Comparison of ENCODE assay signal across 13 cellular contexts in genomic region chr5:82749453-82749852, GRCh38.
DNase-seq lines count a peak whose midpoint lies in the region; ATAC-seq and TF ChIP-seq lines count a peak whose summit lies in the region.
"Had no signal": no experiment of that assay in that cellular context is flagged by ENCODE, and none has a peak within 500 bp of the region (broad histone marks: within the 10 kb centered on the region; RNA-seq: fewer than 3 reads in every experiment).

No MANE protein-coding gene starts in this region.

- no peak for DNase-seq in Right ventricle myocardium inferior (ENCODE audit: missing footprints)
- DNase-seq in cardiac septum (ENCODE audit: low spot score), result no peak
- no peak for DNase-seq in SK-N-MC (ENCODE audit: low read depth, low spot score)
- no peak for DNase-seq in left ventricle myocardium inferior
- no peak for DNase-seq in COLO668 (lab: John Stamatoyannopoulos, UW; ENCODE audit: unreplicated experiment)
- DNase-seq in activated CD4-positive, alpha-beta memory T cell treated with anti-CD3 and anti-CD28 coated beads, Interleukin-2, amount 10 ng/mL, durations not matched to agents 7 days and 5 days, result no peak
- DNase-seq: effector memory CD8-positive, alpha-beta T cell; NCI-H82; nephron progenitor cell; T-helper 1 cell had no signal

- no peaks in the 10 kb centered on the region for H3K36me3 ChIP-seq in SK-N-MC (ENCODE audit: insufficient read depth, low read length)
- H3K36me3 ChIP-seq in left ventricle myocardium inferior, result no peaks in the 10 kb centered on the region

- H3K36me3 Mint-ChIP-seq in activated CD4-positive, alpha-beta memory T cell treated with anti-CD3 and anti-CD28 coated beads, Interleukin-2, amount 10 ng/mL, durations not matched to agents 7 days and 5 days (ENCODE audit: low read depth), result no peaks in the 10 kb centered on the region
- H3K36me3 Mint-ChIP-seq: activated naive CD4-positive, alpha-beta T cell treated with anti-CD3 and anti-CD28 coated beads, Interleukin-2, amount 50 U/mL, for 72 hours had no signal

- ATAC-seq in Right ventricle myocardium inferior, result peak; percentile 68
- no peak for ATAC-seq in HG03378 (IDR thresholded peaks at IDR 0.05; ENCODE audit: unreplicated experiment)
- no peak for ATAC-seq in GM19035 (IDR thresholded peaks at IDR 0.05; ENCODE audit: unreplicated experiment)
- ATAC-seq: activated naive CD4-positive, alpha-beta T cell treated with anti-CD3 and anti-CD28 coated beads, Interleukin-2, amount 50 U/mL, for 72 hours; effector memory CD8-positive, alpha-beta T cell had no signal

- H3K4me1 Mint-ChIP-seq in activated CD4-positive, alpha-beta memory T cell treated with anti-CD3 and anti-CD28 coated beads, Interleukin-2, amount 10 ng/mL, durations not matched to agents 7 days and 5 days, result peaks cover 13% of the 10 kb centered on the region
- H3K4me1 Mint-ChIP-seq: nephron progenitor cell had no signal

- intact Hi-C loops in Right ventricle myocardium inferior (cut with DNase I) (no loop called here), cardiac septum (cut with DNase I) (loop anchor here (10.0 kb wide), 1 partner anchor 395 kb away; no protein-coding TSS in a partner anchor), left ventricle myocardium inferior (cut with micrococcal nuclease) (no loop called here)

- H3K27ac ChIP-seq in SK-N-MC (no peak overlapping the region), left ventricle myocardium inferior (replicated peaks) (peak overlapping the region; percentile 0)

- peak overlapping the region; percentile 41 for H3K4me3 ChIP-seq in SK-N-MC
- peak overlapping the region; percentile 3 for H3K4me3 ChIP-seq in left ventricle myocardium inferior

- peaks cover 7% of the 10 kb centered on the region for H3K9me3 Mint-ChIP-seq in activated CD4-positive, alpha-beta memory T cell treated with anti-CD3 and anti-CD28 coated beads, Interleukin-2, amount 10 ng/mL, durations not matched to agents 7 days and 5 days
- H3K9me3 Mint-ChIP-seq: effector memory CD8-positive, alpha-beta T cell had no signal

- H3K27me3 Mint-ChIP-seq in activated CD4-positive, alpha-beta memory T cell treated with anti-CD3 and anti-CD28 coated beads, Interleukin-2, amount 10 ng/mL, durations not matched to agents 7 days and 5 days, result peaks cover 2% of the 10 kb centered on the region
- H3K27me3 Mint-ChIP-seq: effector memory CD8-positive, alpha-beta T cell had no signal

- no peak overlapping the region for H3K27ac Mint-ChIP-seq in activated CD4-positive, alpha-beta memory T cell treated with anti-CD3 and anti-CD28 coated beads, Interleukin-2, amount 10 ng/mL, durations not matched to agents 7 days and 5 days
- H3K27ac Mint-ChIP-seq: activated naive CD4-positive, alpha-beta T cell treated with anti-CD3 and anti-CD28 coated beads, Interleukin-2, amount 50 U/mL, for 72 hours; effector memory CD8-positive, alpha-beta T cell; nephron progenitor cell had no signal

- POLR2A ChIA-PET in activated CD4-positive, alpha-beta memory T cell treated with anti-CD3 and anti-CD28 coated beads, Interleukin-2, amount 10 ng/mL, durations not matched to agents 7 days and 5 days (lab: Charles Lee), result no interaction called here

- no peak overlapping the region for H3K9ac ChIP-seq in SK-N-MC (ENCODE audit: insufficient read length)

- H3K9me3 ChIP-seq in SK-N-MC (ENCODE audit: low read depth, low read length), result no peaks in the 10 kb centered on the region
- no peaks in the 10 kb centered on the region for H3K9me3 ChIP-seq in left ventricle myocardium inferior (replicated peaks)

- no peaks in the 10 kb centered on the region for H3K27me3 ChIP-seq in left ventricle myocardium inferior (ENCODE audit: low read depth)

- no peak for TF ChIP-seq CTCF in left ventricle myocardium inferior (IDR thresholded peaks at IDR 0.05; ENCODE audit: borderline replicate concordance)

- H3K4me1 ChIP-seq in left ventricle myocardium inferior, result peaks cover 16% of the 10 kb centered on the region

- no peak overlapping the region for H3K4me3 Mint-ChIP-seq in activated CD4-positive, alpha-beta memory T cell treated with anti-CD3 and anti-CD28 coated beads, Interleukin-2, amount 10 ng/mL, durations not matched to agents 7 days and 5 days
- H3K4me3 Mint-ChIP-seq: effector memory CD8-positive, alpha-beta T cell; nephron progenitor cell had no signal

- CTCF ChIA-PET in activated CD4-positive, alpha-beta memory T cell treated with anti-CD3 and anti-CD28 coated beads, Interleukin-2, amount 10 ng/mL, durations not matched to agents 7 days and 5 days (lab: Charles Lee), result no interaction called here
